Comparison of ENCODE assay signal across 1 cellular context in the genomic region with DNA sequence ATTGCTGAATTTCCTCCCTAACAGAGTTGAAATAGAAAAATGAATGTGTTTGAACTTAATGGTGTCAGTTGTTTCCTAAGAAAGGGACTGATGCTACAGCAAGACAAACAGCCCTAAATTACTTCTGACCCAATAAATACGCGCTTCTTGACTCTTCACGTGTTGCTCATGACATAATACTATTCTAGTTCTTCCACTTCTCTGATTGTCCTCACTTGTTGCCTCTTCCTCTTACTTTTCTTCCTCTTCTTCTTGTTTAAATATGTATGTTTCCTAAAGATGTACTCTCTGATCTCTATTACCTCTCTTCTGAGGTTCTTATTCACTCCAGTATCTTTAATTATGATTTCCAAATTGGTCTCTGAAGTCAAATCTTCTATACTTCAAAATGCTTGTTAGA.
TF ChIP-seq lines count a peak whose summit lies in the region.

No MANE protein-coding gene starts in this region.

TF ChIP-seq in GM12878, 131 proteins besides CTCF, POLR2A, EP300 and RAD21:
- no peak for TF ChIP-seq ZNF384 (IDR thresholded peaks at IDR 0.05; ENCODE audit: borderline replicate concordance, low read depth, low read length)
- TF ChIP-seq BACH1 (IDR thresholded peaks at IDR 0.05; ENCODE audit: borderline replicate concordance) = no peak
- TF ChIP-seq ZBED1 (IDR thresholded peaks at IDR 0.05; ENCODE audit: borderline replicate concordance) = no peak
- no peak for TF ChIP-seq SRF (IDR thresholded peaks at IDR 0.05; ENCODE audit: low read depth in 2 of 2, low read length in 2 of 2)
- no peak for TF ChIP-seq SREBF1 (IDR thresholded peaks at IDR 0.05; ENCODE audit: low read length)
- TF ChIP-seq RB1 (IDR thresholded peaks at IDR 0.05; ENCODE audit: borderline replicate concordance) = no peak
